In the genomic region with DNA sequence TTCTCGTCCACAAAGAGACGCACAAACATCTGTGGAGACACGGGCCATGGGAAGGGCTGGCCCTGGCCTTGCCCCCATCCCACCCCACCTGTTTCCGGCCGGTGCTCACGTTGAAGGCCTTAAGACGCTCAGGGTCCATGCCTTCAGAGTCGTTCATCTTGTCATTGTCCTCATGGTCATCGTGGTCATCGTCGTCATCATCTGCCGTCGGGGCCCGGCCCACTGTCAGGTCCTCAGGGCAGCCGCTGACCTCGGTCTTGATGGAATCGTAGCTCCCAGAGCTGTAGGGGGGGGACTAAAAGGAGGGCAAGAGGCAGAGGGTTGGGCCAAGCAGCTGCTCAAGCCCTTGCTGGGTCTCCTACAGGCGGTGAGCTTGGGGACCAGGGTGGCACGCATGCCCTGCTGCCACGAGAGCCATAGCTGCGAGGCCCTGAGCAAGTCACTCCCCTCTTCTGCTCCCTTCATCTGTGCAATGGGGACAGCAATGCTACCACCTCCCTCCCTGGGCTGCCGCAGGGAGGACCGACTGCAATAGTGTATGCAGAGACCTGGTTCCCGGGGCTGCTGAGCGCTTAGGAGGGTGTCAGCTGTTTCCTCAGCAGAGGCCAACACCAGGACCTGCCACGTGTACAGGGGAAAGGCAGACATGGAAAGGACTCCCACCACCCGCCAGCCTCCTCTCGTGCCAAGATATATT, we compare ENCODE assay signal across 19 cellular contexts.
DNase-seq lines count a peak whose midpoint lies in the region; ATAC-seq, FAIRE-seq and TF ChIP-seq lines count a peak whose summit lies in the region.
"Had no signal": no experiment of that assay in that cellular context is flagged by ENCODE, and none has a peak within 500 bp of the region (broad histone marks: within the 10 kb centered on the region; RNA-seq: fewer than 3 reads in every experiment).

No MANE protein-coding gene starts in this region.

- in situ Hi-C loops in G401 (cut with HindIII; ENCODE audit: low sequenced_read_pairs): no loop called here

- H4K20me1 ChIP-seq in BLaER1: peaks cover 100% of the 10 kb centered on the region

- no peaks in the 10 kb centered on the region for H3K9me3 Mint-ChIP-seq in endodermal cell

- H3K27ac ChIP-seq in BLaER1 (no peak overlapping the region), endodermal cell (ENCODE audit: low read depth, low read length) (no peak overlapping the region), ovary (no peak overlapping the region), adrenal gland (peak overlapping the region in 2 of 5 donors; percentile 10 to 49)

- H3K9ac ChIP-seq in BLaER1 (no peak overlapping the region; the same call in 1 of the 2 replicates), endodermal cell (ENCODE audit: extremely low read depth, low read length, poor library complexity, severe bottlenecking) (no peak overlapping the region)

- no peak for DNase-seq in HTR-8/SVneo (ENCODE audit: insufficient read length, low spot score)
- DNase-seq in endodermal cell: no peak
- DNase-seq in ovary: peak in 3 of 5 donors; percentile 12 to 31 (median 18)
- DNase-seq in G401 (ENCODE audit: low spot score): no peak
- no peak for DNase-seq in adrenal gland
- DNase-seq in activated CD4-positive, alpha-beta T cell treated with anti-CD3 and anti-CD28 coated beads, Interleukin-2, amount 50 U/mL, for 1 hour: no peak
- DNase-seq: CD4-positive, alpha-beta memory T cell; DMS79; Karpas-422; NCI-H1105 treated with DMSO at 0.1 percent for 48 hours; NCI-H187; NCI-H446 treated with DMSO at 0.1 percent for 48 hours; NCI-H774; SIG-M5 had no signal

- H3K36me3 ChIP-seq in BLaER1 (peaks cover 82% of the 10 kb centered on the region), endodermal cell (ENCODE audit: control insufficient read depth, insufficient read depth, low read length) (peaks cover 62% of the 10 kb centered on the region), ovary (no peaks in the 10 kb centered on the region), adrenal gland (replicated peaks in 1 of 2) (peaks cover 0 to 30% of the 10 kb centered on the region in 2 donors)

- H3K27me3 ChIP-seq in BLaER1: no peaks in the 10 kb centered on the region
- H3K27me3 ChIP-seq in endodermal cell (ENCODE audit: control insufficient read depth, insufficient read depth, low read length, poor library complexity, severe bottlenecking): no peaks in the 10 kb centered on the region
- no peaks in the 10 kb centered on the region for H3K27me3 ChIP-seq in ovary
- H3K27me3 ChIP-seq in adrenal gland: no peaks in the 10 kb centered on the region

- TF ChIP-seq EP300 in ovary (IDR thresholded peaks at IDR 0.05): no peak

- peak; percentile 54 for FAIRE-seq in HTR-8/SVneo (lab: Jason Lieb, UNC)
- FAIRE-seq: G401.6, GM12891, RCC 7860 had no signal

- ATAC-seq in GM19023 (IDR thresholded peaks at IDR 0.05; ENCODE audit: unreplicated experiment): no peak

- H3K27ac Mint-ChIP-seq in endodermal cell: peak overlapping the region; percentile 36

- H3K4me3 Mint-ChIP-seq in endodermal cell: no peak overlapping the region
- H3K4me3 Mint-ChIP-seq: CD4-positive, alpha-beta memory T cell had no signal

- H3K4me1 Mint-ChIP-seq in endodermal cell: peaks cover 13% of the 10 kb centered on the region

- peaks cover 100% of the 10 kb centered on the region for H3K4me1 ChIP-seq in BLaER1
- peaks cover 12% of the 10 kb centered on the region for H3K4me1 ChIP-seq in endodermal cell (ENCODE audit: control insufficient read depth, insufficient read depth, low read length)
- H3K4me1 ChIP-seq in ovary (ENCODE audit: insufficient read depth): peaks cover 26% of the 10 kb centered on the region
- H3K4me1 ChIP-seq in adrenal gland (replicated peaks in 1 of 2): peaks cover 7 to 50% of the 10 kb centered on the region in 2 donors

- H3K9me3 ChIP-seq in BLaER1: no peaks in the 10 kb centered on the region
- no peaks in the 10 kb centered on the region for H3K9me3 ChIP-seq in endodermal cell (ENCODE audit: control insufficient read depth, low read length)
- H3K9me3 ChIP-seq in ovary: no peaks in the 10 kb centered on the region
- H3K9me3 ChIP-seq in adrenal gland (replicated peaks in 1 of 3): no peaks in the 10 kb centered on the region

- H3K36me3 Mint-ChIP-seq in endodermal cell (ENCODE audit: low read depth): peaks cover 59% of the 10 kb centered on the region

- H3K4me3 ChIP-seq in BLaER1: no peak overlapping the region
- no peak overlapping the region for H3K4me3 ChIP-seq in endodermal cell (ENCODE audit: low read length)
- H3K4me3 ChIP-seq in ovary: no peak overlapping the region
- H3K4me3 ChIP-seq in adrenal gland: no peak overlapping the region

- WGBS in endodermal cell (ENCODE audit: insufficient coverage in 1 of 2, insufficient read length in 1 of 2), 2 experiments: 95% methylated on average over 22 to 28 of the region's 28 CpGs
- WGBS in ovary, 3 donors: 80 to 87% (median 84%) methylated on average over 28 of the region's 28 CpGs
- 72 to 94% (median 75%) methylated on average over 10 to 28 of the region's 28 CpGs for WGBS in adrenal gland, 4 donors

- no peaks in the 10 kb centered on the region for H3K27me3 Mint-ChIP-seq in endodermal cell (ENCODE audit: insufficient read depth)
- H3K27me3 Mint-ChIP-seq: CD4-positive, alpha-beta memory T cell had no signal

- TF ChIP-seq POLR2A in ovary (IDR thresholded peaks at IDR 0.05) (no peak), adrenal gland (IDR thresholded peaks at IDR 0.05) (no peak)

- intact Hi-C loops in ovary (cut with DNase I) (no loop called here), adrenal gland (cut with DNase I) (loop anchor here in 1 of 2 donors (10.0 kb wide), 1 partner anchor 119 kb away; no protein-coding TSS in a partner anchor)

- TF ChIP-seq CTCF in endodermal cell (conservative IDR thresholded peaks at IDR 0.05): no peak
- TF ChIP-seq CTCF in ovary (IDR thresholded peaks at IDR 0.05): no peak
- TF ChIP-seq CTCF in adrenal gland (IDR thresholded peaks at IDR 0.05): no peak

- H3K4me2 ChIP-seq in BLaER1: peak overlapping the region; percentile 89

Comparison
In these comparisons a context has a peak if more than half of its experiments do, and no peak if none do; other contexts are left out.
1. DNase-seq: peak in ovary (3 of 5); none in HTR-8/SVneo (single experiment), endodermal cell (single experiment), G401 (single experiment), adrenal gland (0 of 7) and activated CD4-positive, alpha-beta T cell treated with anti-CD3 and anti-CD28 coated beads, Interleukin-2, amount 50 U/mL, for 1 hour (single experiment).